ENCODE assay signal across 1 cellular context in the genomic region with DNA sequence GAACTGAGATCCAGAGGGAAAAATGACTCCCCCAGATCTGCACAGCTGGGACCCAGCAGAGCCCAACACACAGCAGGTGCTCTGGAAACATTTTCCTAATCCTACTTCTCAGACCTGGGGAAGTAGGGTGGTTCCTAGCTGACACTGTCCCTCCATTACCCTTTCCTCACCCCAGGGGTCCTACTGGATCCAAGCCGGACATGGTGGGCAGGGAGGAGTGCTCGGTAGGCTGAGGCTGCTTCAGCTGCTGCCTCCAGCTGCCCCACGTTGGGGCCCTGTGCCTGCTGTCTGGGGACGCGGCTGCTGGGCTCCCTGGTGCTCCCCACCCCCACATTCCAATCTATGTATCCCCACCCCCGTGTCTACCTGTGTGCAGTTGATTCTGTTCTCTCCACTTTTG.
TF ChIP-seq lines count a peak whose summit lies in the region.

No MANE protein-coding gene starts in this region.

TF ChIP-seq in HCT116, 20 proteins besides CTCF, POLR2A, EP300 and RAD21 (continued from another document):
- TF ChIP-seq, protein P1, sequence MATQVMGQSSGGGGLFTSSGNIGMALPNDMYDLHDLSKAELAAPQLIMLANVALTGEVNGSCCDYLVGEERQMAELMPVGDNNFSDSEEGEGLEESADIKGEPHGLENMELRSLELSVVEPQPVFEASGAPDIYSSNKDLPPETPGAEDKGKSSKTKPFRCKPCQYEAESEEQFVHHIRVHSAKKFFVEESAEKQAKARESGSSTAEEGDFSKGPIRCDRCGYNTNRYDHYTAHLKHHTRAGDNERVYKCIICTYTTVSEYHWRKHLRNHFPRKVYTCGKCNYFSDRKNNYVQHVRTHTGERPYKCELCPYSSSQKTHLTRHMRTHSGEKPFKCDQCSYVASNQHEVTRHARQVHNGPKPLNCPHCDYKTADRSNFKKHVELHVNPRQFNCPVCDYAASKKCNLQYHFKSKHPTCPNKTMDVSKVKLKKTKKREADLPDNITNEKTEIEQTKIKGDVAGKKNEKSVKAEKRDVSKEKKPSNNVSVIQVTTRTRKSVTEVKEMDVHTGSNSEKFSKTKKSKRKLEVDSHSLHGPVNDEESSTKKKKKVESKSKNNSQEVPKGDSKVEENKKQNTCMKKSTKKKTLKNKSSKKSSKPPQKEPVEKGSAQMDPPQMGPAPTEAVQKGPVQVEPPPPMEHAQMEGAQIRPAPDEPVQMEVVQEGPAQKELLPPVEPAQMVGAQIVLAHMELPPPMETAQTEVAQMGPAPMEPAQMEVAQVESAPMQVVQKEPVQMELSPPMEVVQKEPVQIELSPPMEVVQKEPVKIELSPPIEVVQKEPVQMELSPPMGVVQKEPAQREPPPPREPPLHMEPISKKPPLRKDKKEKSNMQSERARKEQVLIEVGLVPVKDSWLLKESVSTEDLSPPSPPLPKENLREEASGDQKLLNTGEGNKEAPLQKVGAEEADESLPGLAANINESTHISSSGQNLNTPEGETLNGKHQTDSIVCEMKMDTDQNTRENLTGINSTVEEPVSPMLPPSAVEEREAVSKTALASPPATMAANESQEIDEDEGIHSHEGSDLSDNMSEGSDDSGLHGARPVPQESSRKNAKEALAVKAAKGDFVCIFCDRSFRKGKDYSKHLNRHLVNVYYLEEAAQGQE (IDR thresholded peaks at IDR 0.05; ENCODE audit: low read depth), result no peak
